Comparison of ENCODE assay signal across 21 cellular contexts in the genomic region with DNA sequence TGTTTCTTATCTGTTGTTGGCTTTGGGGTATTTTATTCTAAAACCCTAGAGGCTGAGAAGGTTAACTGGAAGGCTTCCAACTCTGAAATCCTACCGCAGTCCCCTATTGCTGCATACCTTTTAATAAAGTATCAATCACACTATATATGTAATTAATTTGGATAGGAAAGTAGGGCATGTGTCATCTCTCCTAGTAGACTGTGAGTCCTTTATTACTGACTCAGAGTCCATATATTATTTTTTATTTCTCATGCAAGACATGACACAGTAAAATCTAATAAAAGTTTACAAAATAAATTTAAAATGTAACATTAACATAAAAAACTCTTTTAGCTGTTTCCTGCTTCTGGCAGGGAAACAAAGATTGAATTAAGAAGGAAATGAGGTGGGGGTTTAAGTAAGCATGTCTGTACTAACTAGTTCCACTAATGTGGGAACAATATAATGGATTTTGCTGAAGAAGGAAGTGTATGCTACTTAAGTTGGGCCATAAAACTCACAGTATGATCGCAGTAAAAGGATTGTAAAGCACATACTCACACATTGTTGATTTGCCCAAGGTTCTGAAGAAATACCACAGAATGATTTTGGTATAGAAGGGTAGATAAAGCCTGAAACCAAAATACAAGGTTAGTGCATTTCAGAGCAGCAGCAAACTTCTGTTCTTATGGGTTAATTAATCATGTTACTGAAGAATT.
DNase-seq lines count a peak whose midpoint lies in the region; FAIRE-seq and TF ChIP-seq lines count a peak whose summit lies in the region.
"Had no signal": no experiment of that assay in that cellular context is flagged by ENCODE, and none has a peak within 500 bp of the region (broad histone marks: within the 10 kb centered on the region; RNA-seq: fewer than 3 reads in every experiment).

No MANE protein-coding gene starts in this region.

- no peaks in the 10 kb centered on the region for H4K20me1 ChIP-seq in endothelial cell of umbilical vein (replicated peaks; ENCODE audit: control insufficient read depth, extremely low read depth, insufficient read depth, low read length)
- H4K20me1 ChIP-seq in smooth muscle cell (ENCODE audit: low read depth), result no peaks in the 10 kb centered on the region

- dilution Hi-C loops in endothelial cell of umbilical vein (cut with MboI; ENCODE audit: extremely low pct_ligation_motif_present, low sequenced_read_pairs), result no loop called here

- peaks cover 4% of the 10 kb centered on the region for H3K4me1 Mint-ChIP-seq in activated CD4-positive, alpha-beta memory T cell treated with anti-CD3 and anti-CD28 coated beads, Interleukin-2, amount 10 ng/mL, durations not matched to agents 7 days and 5 days

- no peaks in the 10 kb centered on the region for H3K9me1 ChIP-seq in endothelial cell of umbilical vein (replicated peaks; ENCODE audit: control insufficient read depth, extremely low read depth, insufficient read depth, low read length)

- H3K4me1 ChIP-seq in HEK293 (ENCODE audit: control insufficient read depth, insufficient read depth, low read length) (peaks cover 6% of the 10 kb centered on the region; the same call in 1 of the 2 replicates), endothelial cell of umbilical vein (ENCODE audit: control insufficient read depth, extremely low read depth, insufficient read depth, low read length) (peaks cover 13% of the 10 kb centered on the region), smooth muscle cell (ENCODE audit: low read depth) (no peaks in the 10 kb centered on the region)
- H3K4me1 ChIP-seq: BE2C, HAP-1 had no signal

- TF ChIP-seq POLR2A in endothelial cell of umbilical vein (IDR thresholded peaks at IDR 0.05; ENCODE audit: low read depth, low read length), result no peak

- WGBS in smooth muscle cell (ENCODE audit: low lambda C conversion rate), result 83% methylated on average over 2 of the region's 2 CpGs

- CTCF ChIA-PET in HEK293 (lab: Yijun Ruan, JAX) (interaction anchor here (0.6 to 0.7 kb wide), 4 partner anchors 16 to 1310 kb away, joined by 3 to 5 read pairs (median 4); no protein-coding TSS in a partner anchor), endothelial cell of umbilical vein (lab: Charles Lee) (interaction anchor here (0.5 to 1.5 kb wide), 2 partner anchors 15 to 43 kb away, joined by 3 to 4 read pairs; no protein-coding TSS in a partner anchor)
- CTCF ChIA-PET in activated CD4-positive, alpha-beta memory T cell treated with anti-CD3 and anti-CD28 coated beads, Interleukin-2, amount 10 ng/mL, durations not matched to agents 7 days and 5 days (lab: Charles Lee), result interaction anchor here (0.6 kb wide), 1 partner anchor 208 kb away, joined by 3 read pairs; no protein-coding TSS in a partner anchor

- H3K79me2 ChIP-seq in endothelial cell of umbilical vein (ENCODE audit: control insufficient read depth, insufficient read depth, low read length) (no peaks in the 10 kb centered on the region), smooth muscle cell (ENCODE audit: low read depth) (no peaks in the 10 kb centered on the region)

- TF ChIP-seq CTCF in HEK293 (tag by site-specific recombination; IDR thresholded peaks at IDR 0.05), result no peak
- no peak for TF ChIP-seq CTCF in endothelial cell of umbilical vein (IDR thresholded peaks at IDR 0.05; ENCODE audit: extremely low read depth in 1 of 2, insufficient read depth in 1 of 2, low read depth in 1 of 2, low read length in 2 of 2)
- TF ChIP-seq CTCF in smooth muscle cell (IDR thresholded peaks at IDR 0.05; ENCODE audit: borderline replicate concordance, insufficient read depth, poor library complexity, severe bottlenecking), result no peak

- no peak overlapping the region for H3K27ac Mint-ChIP-seq in activated CD4-positive, alpha-beta memory T cell treated with anti-CD3 and anti-CD28 coated beads, Interleukin-2, amount 10 ng/mL, durations not matched to agents 7 days and 5 days

- no peaks in the 10 kb centered on the region for H3K9me3 Mint-ChIP-seq in activated CD4-positive, alpha-beta memory T cell treated with anti-CD3 and anti-CD28 coated beads, Interleukin-2, amount 10 ng/mL, durations not matched to agents 7 days and 5 days

- H3K36me3 Mint-ChIP-seq in activated CD4-positive, alpha-beta memory T cell treated with anti-CD3 and anti-CD28 coated beads, Interleukin-2, amount 10 ng/mL, durations not matched to agents 7 days and 5 days (ENCODE audit: low read depth), result no peaks in the 10 kb centered on the region

- POLR2A ChIA-PET in HEK293 (lab: Yijun Ruan, JAX) (no interaction called here), endothelial cell of umbilical vein (lab: Charles Lee) (no interaction called here)
- POLR2A ChIA-PET in activated CD4-positive, alpha-beta memory T cell treated with anti-CD3 and anti-CD28 coated beads, Interleukin-2, amount 10 ng/mL, durations not matched to agents 7 days and 5 days (lab: Charles Lee), result no interaction called here

- H3K27me3 ChIP-seq in endothelial cell of umbilical vein (ENCODE audit: control insufficient read depth in 2 of 2, insufficient read depth in 2 of 2, low read length in 2 of 2), result no peaks in the 10 kb centered on the region
- H3K27me3 ChIP-seq in smooth muscle cell (ENCODE audit: low read depth), result no peaks in the 10 kb centered on the region
- H3K27me3 ChIP-seq: BE2C, SJSA1 had no signal

- H3K36me3 ChIP-seq in HEK293 (ENCODE audit: control insufficient read depth in 2 of 2, insufficient read depth in 1 of 2, low read length in 2 of 2) (no peaks in the 10 kb centered on the region), SK-N-MC (ENCODE audit: insufficient read depth, low read length) (no peaks in the 10 kb centered on the region), endothelial cell of umbilical vein (ENCODE audit: control insufficient read depth in 2 of 2, extremely low read depth in 1 of 2, insufficient read depth in 2 of 2, low read length in 2 of 2) (no peaks in the 10 kb centered on the region), smooth muscle cell (ENCODE audit: low read depth) (no peaks in the 10 kb centered on the region)
- H3K36me3 ChIP-seq: BE2C, HAP-1, SJSA1 had no signal

- no peak overlapping the region for H3K9ac ChIP-seq in SK-N-MC (ENCODE audit: insufficient read length)
- H3K9ac ChIP-seq in endothelial cell of umbilical vein (replicated peaks; ENCODE audit: extremely low read depth, insufficient read depth, low read length), result no peak overlapping the region
- no peak overlapping the region for H3K9ac ChIP-seq in smooth muscle cell (ENCODE audit: low read depth)
- H3K9ac ChIP-seq: GM23248 had no signal

- no peaks in the 10 kb centered on the region for H3F3A ChIP-seq in smooth muscle cell (ENCODE audit: low read depth)

- intact Hi-C loops in endothelial cell of umbilical vein (cut with micrococcal nuclease), result no loop called here

- peak; percentile 28 for FAIRE-seq in endothelial cell of umbilical vein (lab: Jason Lieb, UNC)
- FAIRE-seq: RCC 7860 had no signal

- H2AFZ ChIP-seq in endothelial cell of umbilical vein (ENCODE audit: low read depth, low read length), result no peak overlapping the region
- no peak overlapping the region for H2AFZ ChIP-seq in smooth muscle cell (ENCODE audit: low read depth)
- H2AFZ ChIP-seq: GM23248 had no signal

- no peak overlapping the region for H3K4me3 Mint-ChIP-seq in activated CD4-positive, alpha-beta memory T cell treated with anti-CD3 and anti-CD28 coated beads, Interleukin-2, amount 10 ng/mL, durations not matched to agents 7 days and 5 days

- H3K9me3 ChIP-seq in HEK293 (ENCODE audit: control insufficient read depth, insufficient read depth, low read depth, low read length) (no peaks in the 10 kb centered on the region), SK-N-MC (ENCODE audit: low read depth, low read length) (no peaks in the 10 kb centered on the region), endothelial cell of umbilical vein (replicated peaks; ENCODE audit: control insufficient read depth, insufficient read depth, low read length) (no peaks in the 10 kb centered on the region), smooth muscle cell (replicated peaks; ENCODE audit: low read depth) (no peaks in the 10 kb centered on the region)
- H3K9me3 ChIP-seq: A549, BE2C, HAP-1, SJSA1 had no signal

- BruUV-seq in endothelial cell of umbilical vein (replicated peaks; lab: Mats Ljungman, UMichigan), result no TSS peak

- DNase-seq in SK-N-MC (ENCODE audit: low read depth, low spot score) (peak; percentile 98), endothelial cell of umbilical vein (ENCODE audit: low read depth, low spot score) (peak; percentile 39), renal cortical epithelial cell (ENCODE audit: low read depth) (peak; percentile 50), smooth muscle cell (lab: John Stamatoyannopoulos, UW; ENCODE audit: unreplicated experiment) (no peak), SIG-M5 (lab: John Stamatoyannopoulos, UW) (no peak), NK-92 (lab: John Stamatoyannopoulos, UW; ENCODE audit: unreplicated experiment) (no peak)
- DNase-seq in activated CD4-positive, alpha-beta memory T cell treated with anti-CD3 and anti-CD28 coated beads, Interleukin-2, amount 10 ng/mL, durations not matched to agents 7 days and 5 days, result no peak
- DNase-seq: BE2C, GM23248, MM.1S, NCI-H1048, NCI-H1436 treated with DMSO at 0.1 percent for 48 hours, NCI-H2029, NCI-H226, NCI-H510A treated with DMSO at 0.1 percent for 48 hours, NCI-H774 had no signal

- no peaks in the 10 kb centered on the region for H3K27me3 Mint-ChIP-seq in activated CD4-positive, alpha-beta memory T cell treated with anti-CD3 and anti-CD28 coated beads, Interleukin-2, amount 10 ng/mL, durations not matched to agents 7 days and 5 days

- H3K27ac ChIP-seq in HEK293 (ENCODE audit: extremely low read depth, low read depth, low read length) (no peak overlapping the region), SK-N-MC (no peak overlapping the region), endothelial cell of umbilical vein (ENCODE audit: insufficient read depth, low read depth, low read length) (no peak overlapping the region), smooth muscle cell (ENCODE audit: low read depth) (no peak overlapping the region)
- H3K27ac ChIP-seq: A549, GM23248, SJSA1 had no signal

- no peak overlapping the region for H3K4me3 ChIP-seq in HEK293 (ENCODE audit: low read depth, low read length)
- H3K4me3 ChIP-seq in SK-N-MC, result no peak overlapping the region; the same call in 1 of the 2 replicates
- no peak overlapping the region for H3K4me3 ChIP-seq in endothelial cell of umbilical vein (replicated peaks in 1 of 3; ENCODE audit: insufficient read depth in 1 of 3, low read depth in 1 of 3, low read length in 3 of 3)
- no peak overlapping the region for H3K4me3 ChIP-seq in smooth muscle cell
- H3K4me3 ChIP-seq: A549, GM23248, HAP-1, SJSA1 had no signal

- H3K4me2 ChIP-seq in endothelial cell of umbilical vein (ENCODE audit: insufficient read depth, low read length) (no peak overlapping the region), smooth muscle cell (no peak overlapping the region)
- H3K4me2 ChIP-seq: A549 had no signal

TF ChIP-seq in HEK293, 187 proteins besides CTCF, POLR2A, EP300 and RAD21 (continues in another document):
- TF ChIP-seq ZNF529 (tag by site-specific recombination; IDR thresholded peaks at IDR 0.05; ENCODE audit: insufficient replicate concordance) (no peak), ZNF501 (tag by site-specific recombination; IDR thresholded peaks at IDR 0.05) (no peak)

TF ChIP-seq in endothelial cell of umbilical vein, 7 proteins besides CTCF, POLR2A, EP300 and RAD21 (continues in another document):
- no peak for TF ChIP-seq POLR2AphosphoS5 (IDR thresholded peaks at IDR 0.05; ENCODE audit: insufficient read depth, low read depth, low read length)
- TF ChIP-seq GATA2 (IDR thresholded peaks at IDR 0.05; ENCODE audit: insufficient read depth, insufficient read length, low read depth, low read length), result no peak

Comparison
In these comparisons a context has a peak if more than half of its experiments do, and no peak if none do; other contexts are left out.
1. DNase-seq: peak in SK-N-MC (single experiment), endothelial cell of umbilical vein (single experiment) and renal cortical epithelial cell (single experiment); none in smooth muscle cell (single experiment), SIG-M5 (single experiment), activated CD4-positive, alpha-beta memory T cell treated with anti-CD3 and anti-CD28 coated beads, Interleukin-2, amount 10 ng/mL, durations not matched to agents 7 days and 5 days (single experiment) and NK-92 (single experiment).